1 cellular context compared by ENCODE assay signal in the genomic region with DNA sequence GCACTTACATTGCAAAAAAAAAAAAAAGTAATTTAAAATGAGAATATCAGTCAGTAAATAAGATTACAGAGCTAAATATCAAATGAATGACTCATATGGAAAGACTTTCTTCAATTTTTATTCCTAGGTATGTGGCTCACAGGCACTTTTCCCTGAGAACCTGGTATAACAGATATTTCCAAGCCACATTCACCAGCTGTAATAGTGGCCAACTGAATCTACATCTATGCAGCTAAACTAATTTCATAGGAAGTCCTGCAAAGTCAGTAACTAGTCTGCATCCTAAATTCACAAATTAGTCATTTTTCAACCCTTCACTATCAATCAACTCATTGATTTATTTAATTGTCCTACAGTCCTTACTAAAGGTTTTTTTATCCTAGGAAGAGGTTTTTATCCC.
TF ChIP-seq lines count a peak whose summit lies in the region.

No MANE protein-coding gene starts in this region.

TF ChIP-seq in SK-N-SH treated with all-trans-retinoic acid at 6 μM for 48 hours, 23 proteins besides CTCF, POLR2A, EP300 and RAD21 (continued from another document):
- TF ChIP-seq, protein P1, sequence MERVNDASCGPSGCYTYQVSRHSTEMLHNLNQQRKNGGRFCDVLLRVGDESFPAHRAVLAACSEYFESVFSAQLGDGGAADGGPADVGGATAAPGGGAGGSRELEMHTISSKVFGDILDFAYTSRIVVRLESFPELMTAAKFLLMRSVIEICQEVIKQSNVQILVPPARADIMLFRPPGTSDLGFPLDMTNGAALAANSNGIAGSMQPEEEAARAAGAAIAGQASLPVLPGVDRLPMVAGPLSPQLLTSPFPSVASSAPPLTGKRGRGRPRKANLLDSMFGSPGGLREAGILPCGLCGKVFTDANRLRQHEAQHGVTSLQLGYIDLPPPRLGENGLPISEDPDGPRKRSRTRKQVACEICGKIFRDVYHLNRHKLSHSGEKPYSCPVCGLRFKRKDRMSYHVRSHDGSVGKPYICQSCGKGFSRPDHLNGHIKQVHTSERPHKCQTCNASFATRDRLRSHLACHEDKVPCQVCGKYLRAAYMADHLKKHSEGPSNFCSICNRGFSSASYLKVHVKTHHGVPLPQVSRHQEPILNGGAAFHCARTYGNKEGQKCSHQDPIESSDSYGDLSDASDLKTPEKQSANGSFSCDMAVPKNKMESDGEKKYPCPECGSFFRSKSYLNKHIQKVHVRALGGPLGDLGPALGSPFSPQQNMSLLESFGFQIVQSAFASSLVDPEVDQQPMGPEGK (CRISPR knock-in tag; IDR thresholded peaks at IDR 0.05; ENCODE audit: borderline replicate concordance), result peak; percentile 75; the same call in 1 of the 2 replicates
- no peak for TF ChIP-seq SNAI2 (CRISPR knock-in tag; IDR thresholded peaks at IDR 0.05)
- peak; percentile 77 for TF ChIP-seq ZC3H10 (CRISPR knock-in tag; IDR thresholded peaks at IDR 0.05)
- 0 out of 2 replicates have a peak, but pooled peaks have one; percentile 53 for TF ChIP-seq POU6F1 (CRISPR knock-in tag; IDR thresholded peaks at IDR 0.05; ENCODE audit: borderline replicate concordance, low read depth)
- TF ChIP-seq ARNTL (CRISPR knock-in tag; IDR thresholded peaks at IDR 0.05; ENCODE audit: borderline replicate concordance, low read depth), result no peak
- TF ChIP-seq ZFP3 (CRISPR knock-in tag; IDR thresholded peaks at IDR 0.05), result peak; percentile 57; the same call in 1 of the 2 replicates
- TF ChIP-seq GLIS3 (CRISPR knock-in tag; IDR thresholded peaks at IDR 0.05), result no peak
- TF ChIP-seq TCF4 (CRISPR knock-in tag; IDR thresholded peaks at IDR 0.05; ENCODE audit: borderline replicate concordance), result no peak
- TF ChIP-seq ZNF8 (CRISPR knock-in tag; IDR thresholded peaks at IDR 0.05), result no peak
- no peak for TF ChIP-seq BACH2 (CRISPR knock-in tag; IDR thresholded peaks at IDR 0.05; ENCODE audit: borderline replicate concordance)
- no peak for TF ChIP-seq ZNF70 (CRISPR knock-in tag; IDR thresholded peaks at IDR 0.05)
- TF ChIP-seq ZFP30 (CRISPR knock-in tag; IDR thresholded peaks at IDR 0.05), result no peak
